Comparison of ENCODE assay signal across 9 cellular contexts in genomic region chr2:118269408-118270051, GRCh38.
DNase-seq lines count a peak whose midpoint lies in the region; ATAC-seq and TF ChIP-seq lines count a peak whose summit lies in the region.
"Had no signal": no experiment of that assay in that cellular context is flagged by ENCODE, and none has a peak within 500 bp of the region (broad histone marks: within the 10 kb centered on the region; RNA-seq: fewer than 3 reads in every experiment).

No MANE protein-coding gene starts in this region.

- no peak overlapping the region for H4K8ac ChIP-seq in H9 (replicated peaks; ENCODE audit: insufficient read length, low read depth, low read length)

- intact Hi-C loops in PC-9 (cut with micrococcal nuclease; ENCODE audit: unreplicated experiment): loop anchor here (1.0 kb wide), 2 partner anchors 47 to 223 kb away; no protein-coding TSS in a partner anchor

- no peaks in the 10 kb centered on the region for H3K36me3 Mint-ChIP-seq in H9 (ENCODE audit: insufficient read depth in 1 of 3, low read depth in 3 of 3)
- H3K36me3 Mint-ChIP-seq in activated CD8-positive, alpha-beta memory T cell treated with anti-CD3 and anti-CD28 coated beads, Interleukin-2, amount 10 ng/mL, durations not matched to agents 7 days and 5 days: no peaks in the 10 kb centered on the region

- TF ChIP-seq CTCF in GM12864 (IDR thresholded peaks at IDR 0.05; ENCODE audit: low read depth, low read length, missing control alignments) (peak; percentile 51), H9 (conservative IDR thresholded peaks at IDR 0.05) (peak; percentile 65), PC-9 (conservative IDR thresholded peaks at IDR 0.05) (peak; percentile 63), lung (IDR thresholded peaks at IDR 0.05; ENCODE audit: control extremely low read depth, extremely low read depth) (no peak)

- no peaks in the 10 kb centered on the region for H3K79me1 ChIP-seq in H9 (ENCODE audit: insufficient read depth, low read depth, low read length, poor library complexity, severe bottlenecking)

- in situ Hi-C loops in ACHN (cut with HindIII; ENCODE audit: low pct_ligation_motif_present, low pct_unique_long_range_greater_than_20kb, low sequenced_read_pairs): no loop called here

- no CpG with 5 or more reads among the region's 9 CpGs for WGBS in H9 (ENCODE audit: extremely low coverage, insufficient read length, low lambda C conversion rate)
- WGBS in lung, 2 donors: 61 to 78% methylated on average over 9 of the region's 9 CpGs

- no peak overlapping the region for H3K18ac ChIP-seq in H9 (ENCODE audit: insufficient read length, low read depth, low read length)

- H2BK12ac ChIP-seq in H9 (ENCODE audit: insufficient read length, low read depth, low read length): no peak overlapping the region

- H3K14ac ChIP-seq in H9 (ENCODE audit: insufficient read depth, low read length): no peak overlapping the region

- H2BK5ac ChIP-seq in H9 (ENCODE audit: insufficient read length, low read length): no peak overlapping the region

- H3K9me3 Mint-ChIP-seq in H9: no peaks in the 10 kb centered on the region
- no peaks in the 10 kb centered on the region for H3K9me3 Mint-ChIP-seq in activated CD8-positive, alpha-beta memory T cell treated with anti-CD3 and anti-CD28 coated beads, Interleukin-2, amount 10 ng/mL, durations not matched to agents 7 days and 5 days (ENCODE audit: low read depth)

- no peak overlapping the region for H3K4me3 Mint-ChIP-seq in H9
- H3K4me3 Mint-ChIP-seq in activated CD8-positive, alpha-beta memory T cell treated with anti-CD3 and anti-CD28 coated beads, Interleukin-2, amount 10 ng/mL, durations not matched to agents 7 days and 5 days: no peak overlapping the region

- no peak overlapping the region for H4K91ac ChIP-seq in H9 (ENCODE audit: insufficient read length, low read depth, low read length)

- H3K9me3 ChIP-seq in H9 (ENCODE audit: control insufficient read depth, low read depth, low read length) (no peaks in the 10 kb centered on the region), PC-9 (ENCODE audit: insufficient read depth, low read depth) (no peaks in the 10 kb centered on the region), lung (ENCODE audit: control insufficient read depth in 2 of 2, insufficient read depth in 1 of 2, low read length in 1 of 2) (no peaks in the 10 kb centered on the region)
- H3K9me3 ChIP-seq: gastrocnemius medialis had no signal

- no peak overlapping the region for H2AK5ac ChIP-seq in H9 (ENCODE audit: insufficient read length, low read length)

- H3K27ac Mint-ChIP-seq in H9: no peak overlapping the region
- no peak overlapping the region for H3K27ac Mint-ChIP-seq in activated CD8-positive, alpha-beta memory T cell treated with anti-CD3 and anti-CD28 coated beads, Interleukin-2, amount 10 ng/mL, durations not matched to agents 7 days and 5 days

- no peak overlapping the region for H3K4ac ChIP-seq in H9 (ENCODE audit: low read depth, low read length)

- no peak overlapping the region for H2AFZ ChIP-seq in H9 (ENCODE audit: low read length)
- H2AFZ ChIP-seq in PC-9: no peak overlapping the region

- no peak overlapping the region for H3K56ac ChIP-seq in H9 (ENCODE audit: insufficient read length, low read depth, low read length)

- DNase-seq in GM12864 (ENCODE audit: low read depth) (no peak), H9 (no peak), PC-9 (peak in 1 of 2 experiments; percentile 16), lung (ENCODE audit: low spot score) (no peak), ACHN (no peak)
- DNase-seq in activated CD8-positive, alpha-beta memory T cell treated with anti-CD3 and anti-CD28 coated beads, Interleukin-2, amount 10 ng/mL, durations not matched to agents 7 days and 5 days: no peak
- DNase-seq in activated CD4-positive, CD25-positive, alpha-beta regulatory T cell treated with anti-CD3 and anti-CD28 coated beads, Interleukin-2, amount 50 U/mL, for 72 hours: no peak
- DNase-seq: gastrocnemius medialis had no signal

- ATAC-seq in lung (ENCODE audit: insufficient read depth, low FRiP score) (peak; percentile 43), HG02970 (IDR thresholded peaks at IDR 0.05; ENCODE audit: low FRiP score, unreplicated experiment) (no peak)
- ATAC-seq in activated CD8-positive, alpha-beta memory T cell treated with anti-CD3 and anti-CD28 coated beads, Interleukin-2, amount 10 ng/mL, durations not matched to agents 7 days and 5 days: no peak
- ATAC-seq: gastrocnemius medialis had no signal

- H3K4me3 ChIP-seq in GM12864 (ENCODE audit: low read depth, low read length) (no peak overlapping the region), PC-9 (no peak overlapping the region), lung (no peak overlapping the region)
- H3K4me3 ChIP-seq: gastrocnemius medialis had no signal

- no peaks in the 10 kb centered on the region for H3K4me1 ChIP-seq in H9 (ENCODE audit: insufficient read depth, low read length)
- H3K4me1 ChIP-seq in PC-9 (replicated peaks; ENCODE audit: insufficient read depth): no peaks in the 10 kb centered on the region
- no peaks in the 10 kb centered on the region for H3K4me1 ChIP-seq in lung (ENCODE audit: control insufficient read depth in 2 of 2, insufficient read depth in 2 of 2, low read length in 2 of 2)
- H3K4me1 ChIP-seq: gastrocnemius medialis had no signal

- no peaks in the 10 kb centered on the region for H4K20me1 ChIP-seq in H9 (ENCODE audit: control insufficient read depth, insufficient read depth, insufficient read length)
- H4K20me1 ChIP-seq in PC-9 (ENCODE audit: insufficient read depth): no peaks in the 10 kb centered on the region

- no peak overlapping the region for H4K5ac ChIP-seq in H9 (ENCODE audit: insufficient read length, low read depth, low read length)

- no peak overlapping the region for H3K9ac ChIP-seq in H9 (ENCODE audit: extremely low read depth, insufficient read length, low read length)

- H3K79me2 ChIP-seq in H9 (ENCODE audit: insufficient read depth, low read length) (no peaks in the 10 kb centered on the region), PC-9 (ENCODE audit: low read depth) (no peaks in the 10 kb centered on the region)

- BruUV-seq in PC-9 (replicated peaks; lab: Mats Ljungman, UMichigan): no TSS peak

- no peak overlapping the region for H2BK15ac ChIP-seq in H9 (ENCODE audit: low read depth, low read length)

- H2BK120ac ChIP-seq in H9 (ENCODE audit: low read depth, low read length, poor library complexity, severe bottlenecking): no peak overlapping the region

- no peaks in the 10 kb centered on the region for H3K4me1 Mint-ChIP-seq in H9
- no peaks in the 10 kb centered on the region for H3K4me1 Mint-ChIP-seq in activated CD8-positive, alpha-beta memory T cell treated with anti-CD3 and anti-CD28 coated beads, Interleukin-2, amount 10 ng/mL, durations not matched to agents 7 days and 5 days

- H3K23me2 ChIP-seq in H9 (ENCODE audit: insufficient read length, low read depth, low read length, poor library complexity, severe bottlenecking): no peaks in the 10 kb centered on the region

- no peaks in the 10 kb centered on the region for H3F3A ChIP-seq in PC-9 (ENCODE audit: insufficient read depth, low read depth)

- no peak overlapping the region for H3K4me2 ChIP-seq in H9 (ENCODE audit: insufficient read depth, insufficient read length, low read length)
- no peak overlapping the region for H3K4me2 ChIP-seq in PC-9

- peaks cover 2% of the 10 kb centered on the region for H3K27me3 Mint-ChIP-seq in H9 (ENCODE audit: low read depth)
- peaks cover 2% of the 10 kb centered on the region for H3K27me3 Mint-ChIP-seq in activated CD8-positive, alpha-beta memory T cell treated with anti-CD3 and anti-CD28 coated beads, Interleukin-2, amount 10 ng/mL, durations not matched to agents 7 days and 5 days

- no peak overlapping the region for H2BK20ac ChIP-seq in H9 (ENCODE audit: low read depth, low read length, poor library complexity, severe bottlenecking)

- H3K23ac ChIP-seq in H9 (ENCODE audit: insufficient read length, low read depth, low read length): no peak overlapping the region

- H3K9me2 ChIP-seq in PC-9 (ENCODE audit: insufficient read depth): no peaks in the 10 kb centered on the region

- H3K27ac ChIP-seq in H9 (ENCODE audit: insufficient read length, low read depth, low read length) (no peak overlapping the region), PC-9 (no peak overlapping the region), lung (ENCODE audit: low read depth in 1 of 2, low read length in 1 of 2) (no peak overlapping the region)
- H3K27ac ChIP-seq: gastrocnemius medialis had no signal

- H3K27me3 ChIP-seq in H9 (ENCODE audit: insufficient read depth, low read length) (no peaks in the 10 kb centered on the region), PC-9 (ENCODE audit: insufficient read depth, low read depth) (no peaks in the 10 kb centered on the region), lung (ENCODE audit: control insufficient read depth, insufficient read depth) (no peaks in the 10 kb centered on the region)
- H3K27me3 ChIP-seq: gastrocnemius medialis had no signal

- CTCF ChIA-PET in PC-9 (lab: Charles Lee): interaction anchor here (0.6 to 1.7 kb wide), 3 partner anchors 48 to 928 kb away, joined by 3 to 4 read pairs (median 3); no protein-coding TSS in a partner anchor
- CTCF ChIA-PET in activated CD8-positive, alpha-beta memory T cell treated with anti-CD3 and anti-CD28 coated beads, Interleukin-2, amount 10 ng/mL, durations not matched to agents 7 days and 5 days (lab: Charles Lee): no interaction called here

- no peaks in the 10 kb centered on the region for H3K36me3 ChIP-seq in PC-9 (ENCODE audit: low read depth)
- no peaks in the 10 kb centered on the region for H3K36me3 ChIP-seq in lung (ENCODE audit: control insufficient read depth in 2 of 2, insufficient read depth in 2 of 2, low read length in 2 of 2)
- H3K36me3 ChIP-seq: gastrocnemius medialis had no signal

- H3T11ph ChIP-seq in H9 (ENCODE audit: low read length): no peak overlapping the region

- POLR2A ChIA-PET in PC-9 (lab: Charles Lee; ENCODE audit: unreplicated experiment): no interaction called here
